8 cellular contexts compared by ENCODE assay signal in genomic region chr3:160756907-160757623, GRCh38. TPM values are rescaled to one million over a fixed set of nuclear protein-coding genes. Genes with fewer than 3 reads are reported as not detected.
DNase-seq lines count a peak whose midpoint lies in the region; ATAC-seq and TF ChIP-seq lines count a peak whose summit lies in the region.

No MANE protein-coding gene starts in this region.

- no peak for TF ChIP-seq CTCF in RWPE1 (conservative IDR thresholded peaks at IDR 0.05; ENCODE audit: low read depth)

- peak overlapping the region; percentile 98 for H3K4me3 Mint-ChIP-seq in activated naive CD4-positive, alpha-beta T cell treated with anti-CD3 and anti-CD28 coated beads, Interleukin-2, amount 10 ng/mL, durations not matched to agents 7 days and 5 days
- peak overlapping the region; percentile 92 for H3K4me3 Mint-ChIP-seq in activated naive CD8-positive, alpha-beta T cell treated with anti-CD3 and anti-CD28 coated beads for 36 hours

- ATAC-seq in stimulated activated naive CD8-positive, alpha-beta T cell treated with anti-CD3 and anti-CD28 coated beads, Interleukin-15, Interleukin-2, amounts not matched to agents 100 U/mL and 50 U/mL, for 24 hours = no peak

- POLR2A ChIA-PET in RWPE1 (lab: Yijun Ruan, JAX; ENCODE audit: low non-redundant PET) = no interaction called here

- H3K9me3 Mint-ChIP-seq in activated naive CD4-positive, alpha-beta T cell treated with anti-CD3 and anti-CD28 coated beads, Interleukin-2, amount 10 ng/mL, durations not matched to agents 7 days and 5 days = no peaks in the 10 kb centered on the region
- no peaks in the 10 kb centered on the region for H3K9me3 Mint-ChIP-seq in activated naive CD8-positive, alpha-beta T cell treated with anti-CD3 and anti-CD28 coated beads for 36 hours

- H3K27ac Mint-ChIP-seq in activated naive CD4-positive, alpha-beta T cell treated with anti-CD3 and anti-CD28 coated beads, Interleukin-2, amount 10 ng/mL, durations not matched to agents 7 days and 5 days = no peak overlapping the region
- no peak overlapping the region for H3K27ac Mint-ChIP-seq in activated naive CD8-positive, alpha-beta T cell treated with anti-CD3 and anti-CD28 coated beads for 36 hours

- H3K27ac ChIP-seq in RWPE1 = no peak overlapping the region

- H3K36me3 Mint-ChIP-seq in activated naive CD4-positive, alpha-beta T cell treated with anti-CD3 and anti-CD28 coated beads, Interleukin-2, amount 10 ng/mL, durations not matched to agents 7 days and 5 days = peaks cover 4% of the 10 kb centered on the region
- no peaks in the 10 kb centered on the region for H3K36me3 Mint-ChIP-seq in activated naive CD8-positive, alpha-beta T cell treated with anti-CD3 and anti-CD28 coated beads for 36 hours

- peaks cover 30% of the 10 kb centered on the region for H3K27me3 Mint-ChIP-seq in activated naive CD4-positive, alpha-beta T cell treated with anti-CD3 and anti-CD28 coated beads, Interleukin-2, amount 10 ng/mL, durations not matched to agents 7 days and 5 days
- peaks cover 38% of the 10 kb centered on the region for H3K27me3 Mint-ChIP-seq in activated naive CD8-positive, alpha-beta T cell treated with anti-CD3 and anti-CD28 coated beads for 36 hours

- peak; percentile 20 for DNase-seq in activated naive CD4-positive, alpha-beta T cell treated with anti-CD3 and anti-CD28 coated beads, Interleukin-2, amount 10 ng/mL, durations not matched to agents 7 days and 5 days
- no peak for DNase-seq in activated naive CD4-positive, alpha-beta T cell treated with Interleukin-2 at 50 U/mL for 16 hours
- no peak for DNase-seq in activated naive CD8-positive, alpha-beta T cell treated with anti-CD3 and anti-CD28 coated beads for 36 hours
- DNase-seq in islet precursor cell (peak; percentile 63), epidermal melanocyte (ENCODE audit: insufficient read length, low spot score) (no peak), RWPE1 (ENCODE audit: low spot score) (no peak), amniotic stem cell (lab: John Stamatoyannopoulos, UW) (no peak)
- DNase-seq in stimulated activated naive CD8-positive, alpha-beta T cell treated with anti-CD3 and anti-CD28 coated beads, Interleukin-15, Interleukin-2, amounts not matched to agents 100 U/mL and 50 U/mL, for 24 hours = peak; percentile 12

- H3K4me1 Mint-ChIP-seq in activated naive CD4-positive, alpha-beta T cell treated with anti-CD3 and anti-CD28 coated beads, Interleukin-2, amount 10 ng/mL, durations not matched to agents 7 days and 5 days = peaks cover 40% of the 10 kb centered on the region
- H3K4me1 Mint-ChIP-seq in activated naive CD8-positive, alpha-beta T cell treated with anti-CD3 and anti-CD28 coated beads for 36 hours = peaks cover 23% of the 10 kb centered on the region

- CTCF ChIA-PET in activated naive CD4-positive, alpha-beta T cell treated with anti-CD3 and anti-CD28 coated beads, Interleukin-2, amount 10 ng/mL, durations not matched to agents 7 days and 5 days (lab: Charles Lee) = interaction anchor here (0.6 to 1.1 kb wide), 4 partner anchors 9 to 187 kb away, joined by 3 read pairs; no protein-coding TSS in a partner anchor
- CTCF ChIA-PET in RWPE1 (lab: Yijun Ruan, JAX) = no interaction called here

RNA-seq across cellular contexts. Expression of gene PPM1L, which starts 1.0 kb away (rescaled TPM):
- total RNA-seq in activated naive CD8-positive, alpha-beta T cell treated with anti-CD3 and anti-CD28 coated beads for 36 hours = 1 to 10 TPM; 2.0 TPM

Comparison
In these comparisons a context has a peak if more than half of its experiments do, and no peak if none do; other contexts are left out.
1. DNase-seq: peak in activated naive CD4-positive, alpha-beta T cell treated with anti-CD3 and anti-CD28 coated beads, Interleukin-2, amount 10 ng/mL, durations not matched to agents 7 days and 5 days (single experiment), islet precursor cell (single experiment) and stimulated activated naive CD8-positive, alpha-beta T cell treated with anti-CD3 and anti-CD28 coated beads, Interleukin-15, Interleukin-2, amounts not matched to agents 100 U/mL and 50 U/mL, for 24 hours (single experiment); none in activated naive CD4-positive, alpha-beta T cell treated with Interleukin-2 at 50 U/mL for 16 hours (single experiment), activated naive CD8-positive, alpha-beta T cell treated with anti-CD3 and anti-CD28 coated beads for 36 hours (single experiment), epidermal melanocyte (single experiment), RWPE1 (single experiment) and amniotic stem cell (single experiment).